13 cellular contexts compared by ENCODE assay signal in the genomic region with DNA sequence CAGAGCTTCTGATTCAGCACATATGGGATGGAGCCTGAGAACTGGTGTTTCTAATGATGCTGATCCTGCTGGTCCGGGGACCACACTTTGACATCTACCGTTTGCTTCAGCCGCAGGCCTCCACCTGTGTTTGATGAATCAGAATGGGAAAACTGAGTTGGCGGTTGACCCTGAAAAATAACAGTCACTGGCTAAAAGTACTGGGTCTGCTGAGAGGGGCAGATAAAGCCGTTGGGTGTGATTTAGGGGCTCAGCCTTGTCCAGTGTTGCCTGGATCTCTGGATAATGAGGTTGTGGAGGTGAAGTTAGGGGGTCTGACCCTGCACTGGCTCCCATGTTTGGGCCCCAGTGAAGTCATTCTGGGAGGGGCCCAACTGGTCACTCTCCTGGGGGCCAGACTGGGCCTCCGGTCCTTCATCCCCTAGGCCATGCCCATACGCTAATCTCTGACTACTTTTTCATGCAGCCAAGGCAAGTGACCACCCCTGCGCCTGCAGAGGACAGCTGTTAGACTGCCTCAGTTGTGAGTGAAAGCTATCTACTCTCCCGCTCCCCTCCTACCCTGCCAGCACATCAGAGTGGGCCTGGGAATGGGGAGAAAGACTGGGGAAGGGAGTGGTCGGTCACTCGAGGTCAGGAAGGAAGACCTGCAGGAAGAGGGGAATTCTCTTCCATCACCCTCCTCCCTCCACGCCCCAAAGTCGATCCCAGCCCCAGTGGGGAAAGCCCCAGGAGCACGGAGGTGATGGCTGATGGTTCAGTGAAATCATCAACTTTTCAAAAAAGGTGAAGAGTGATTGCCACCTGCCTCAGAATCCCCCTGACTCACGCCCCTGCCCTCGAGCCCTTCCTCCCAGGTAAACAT. TPM values are rescaled to one million over a fixed set of nuclear protein-coding genes. Genes with fewer than 3 reads are reported as not detected.
DNase-seq lines count a peak whose midpoint lies in the region; ATAC-seq and TF ChIP-seq lines count a peak whose summit lies in the region.
"Had no signal": no experiment of that assay in that cellular context is flagged by ENCODE, and none has a peak within 500 bp of the region (broad histone marks: within the 10 kb centered on the region; RNA-seq: fewer than 3 reads in every experiment).

No MANE protein-coding gene starts in this region.

- no peak overlapping the region for H3K4me3 Mint-ChIP-seq in stimulated activated memory B cell treated with anti-CD40 and anti-IgM and Interleukin-4, amounts not matched to agents 10 μg/mL and 1 μg/mL and 100 μg/mL, for 72 hours
- H3K4me3 Mint-ChIP-seq: naive thymus-derived CD4-positive, alpha-beta T cell had no signal

- peak overlapping the region; percentile 72 for H3K27ac Mint-ChIP-seq in stimulated activated memory B cell treated with anti-CD40 and anti-IgM and Interleukin-4, amounts not matched to agents 10 μg/mL and 1 μg/mL and 100 μg/mL, for 72 hours
- H3K27ac Mint-ChIP-seq: naive thymus-derived CD4-positive, alpha-beta T cell had no signal

- WGBS in psoas muscle, 3 donors: 82 to 86% (median 85%) methylated on average over 16 of the region's 16 CpGs

- H3K27me3 Mint-ChIP-seq in stimulated activated memory B cell treated with anti-CD40 and anti-IgM and Interleukin-4, amounts not matched to agents 10 μg/mL and 1 μg/mL and 100 μg/mL, for 72 hours: peaks cover 14% of the 10 kb centered on the region

- H3K9me3 Mint-ChIP-seq in stimulated activated memory B cell treated with anti-CD40 and anti-IgM and Interleukin-4, amounts not matched to agents 10 μg/mL and 1 μg/mL and 100 μg/mL, for 72 hours: no peaks in the 10 kb centered on the region
- H3K9me3 Mint-ChIP-seq: naive thymus-derived CD4-positive, alpha-beta T cell had no signal

- peak overlapping the region in 1 of 2 donors; percentile 91 for H3K27ac ChIP-seq in right atrium auricular region
- H3K27ac ChIP-seq in psoas muscle: no peak overlapping the region
- H3K27ac ChIP-seq: upper lobe of left lung had no signal

- peak; percentile 38 for ATAC-seq in HG02571 (IDR thresholded peaks at IDR 0.05; ENCODE audit: unreplicated experiment)
- ATAC-seq in stimulated activated memory B cell treated with anti-CD40 and anti-IgM and Interleukin-4, amounts not matched to agents 10 μg/mL and 1 μg/mL and 100 μg/mL, for 72 hours: peak; percentile 46
- ATAC-seq in psoas muscle: no peak
- ATAC-seq: naive thymus-derived CD4-positive, alpha-beta T cell; Panc1 had no signal

- H3K4me3 ChIP-seq in right atrium auricular region (no peak overlapping the region), psoas muscle (no peak overlapping the region)
- H3K4me3 ChIP-seq: upper lobe of left lung had no signal

- peaks cover 6% of the 10 kb centered on the region for H3K36me3 Mint-ChIP-seq in stimulated activated memory B cell treated with anti-CD40 and anti-IgM and Interleukin-4, amounts not matched to agents 10 μg/mL and 1 μg/mL and 100 μg/mL, for 72 hours
- H3K36me3 Mint-ChIP-seq: naive thymus-derived CD4-positive, alpha-beta T cell had no signal

- intact Hi-C loops in cardiac septum (cut with DNase I) (no loop called here), psoas muscle (cut with DNase I) (no loop called here)

- H3K9me3 ChIP-seq in right atrium auricular region: no peaks in the 10 kb centered on the region
- no peaks in the 10 kb centered on the region for H3K9me3 ChIP-seq in psoas muscle
- H3K9me3 ChIP-seq: upper lobe of left lung had no signal

- peaks cover 41% of the 10 kb centered on the region for H3K4me1 Mint-ChIP-seq in stimulated activated memory B cell treated with anti-CD40 and anti-IgM and Interleukin-4, amounts not matched to agents 10 μg/mL and 1 μg/mL and 100 μg/mL, for 72 hours

- peak; percentile 42 for DNase-seq in right atrium auricular region (ENCODE audit: low spot score)
- no peak for DNase-seq in cardiac septum (ENCODE audit: low spot score)
- peak; percentile 22 for DNase-seq in M059J (ENCODE audit: low read depth)
- no peak for DNase-seq in midbrain (lab: John Stamatoyannopoulos, UW)
- DNase-seq in stimulated activated CD4-positive, alpha-beta T cell treated with anti-CD3 and anti-CD28 coated beads, Interleukin-2, amount 100 ng/mL, for 48 hours: no peak
- DNase-seq in psoas muscle: no peak
- DNase-seq: DMS79; naive thymus-derived CD4-positive, alpha-beta T cell; NCI-H1930; upper lobe of left lung had no signal

- H3K4me1 ChIP-seq in right atrium auricular region (peaks cover 0 to 39% of the 10 kb centered on the region in 2 donors), psoas muscle (peaks cover 44% of the 10 kb centered on the region)

- no peak for TF ChIP-seq CTCF in right atrium auricular region (IDR thresholded peaks at IDR 0.05)
- no peak for TF ChIP-seq CTCF in psoas muscle (IDR thresholded peaks at IDR 0.05)

- H3K36me3 ChIP-seq in right atrium auricular region: no peaks in the 10 kb centered on the region
- H3K36me3 ChIP-seq in psoas muscle (ENCODE audit: insufficient read depth in 1 of 2, low read depth in 1 of 2): no peaks in the 10 kb centered on the region
- H3K36me3 ChIP-seq: upper lobe of left lung had no signal

- H3K27me3 ChIP-seq in right atrium auricular region (no peaks in the 10 kb centered on the region), psoas muscle (ENCODE audit: insufficient read depth in 3 of 3, low read length in 2 of 3) (no peaks in the 10 kb centered on the region)
- H3K27me3 ChIP-seq: upper lobe of left lung had no signal

RNA-seq across cellular contexts. Expression of a gene that starts 27.7 kb away (rescaled TPM):
- total RNA-seq in right atrium auricular region (under 1 TPM; 0.47 to 0.82 TPM), cardiac septum (0.38 TPM), psoas muscle (1 to 10 TPM in 1 of 4 donors, under 1 TPM in 3; 0.16 to 1.6 (median 0.17) TPM)
- 0.44 and 0.79 TPM in 2 replicates for total RNA-seq in M059J (2014; rRNA removed; shearing (Covaris generic))
- under 1 TPM; 0.09 to 0.39 (median 0.21) TPM for polyA plus RNA-seq in psoas muscle
- polyA plus RNA-seq: naive thymus-derived CD4-positive, alpha-beta T cell had no signal

RNA-seq across cellular contexts. Expression of a gene that starts 37.7 kb away (rescaled TPM):
- total RNA-seq in right atrium auricular region (10 to 100 TPM; 16.9 to 21.6 TPM), cardiac septum (17.8 TPM), psoas muscle (10 to 100 TPM; 18.2 to 24.9 (median 19.5) TPM)
- 19.1 and 31.8 TPM in 2 replicates for total RNA-seq in M059J (2014; rRNA removed; shearing (Covaris generic))
- polyA plus RNA-seq in psoas muscle: 10 to 100 TPM in 1 of 3 donors, 1 to 10 TPM in 2; 7.3 to 18.0 (median 7.5) TPM

Comparison
In these comparisons a context has a peak if more than half of its experiments do, and no peak if none do; other contexts are left out.
1. DNase-seq: peak in right atrium auricular region (single experiment) and M059J (single experiment); none in cardiac septum (single experiment), midbrain (single experiment), stimulated activated CD4-positive, alpha-beta T cell treated with anti-CD3 and anti-CD28 coated beads, Interleukin-2, amount 100 ng/mL, for 48 hours (0 of 2) and psoas muscle (0 of 2).
2. ATAC-seq: peak in HG02571 (single experiment) and stimulated activated memory B cell treated with anti-CD40 and anti-IgM and Interleukin-4, amounts not matched to agents 10 μg/mL and 1 μg/mL and 100 μg/mL, for 72 hours (single experiment); none in psoas muscle (0 of 4).